ENCODE assay signal across 20 cellular contexts in the genomic region with DNA sequence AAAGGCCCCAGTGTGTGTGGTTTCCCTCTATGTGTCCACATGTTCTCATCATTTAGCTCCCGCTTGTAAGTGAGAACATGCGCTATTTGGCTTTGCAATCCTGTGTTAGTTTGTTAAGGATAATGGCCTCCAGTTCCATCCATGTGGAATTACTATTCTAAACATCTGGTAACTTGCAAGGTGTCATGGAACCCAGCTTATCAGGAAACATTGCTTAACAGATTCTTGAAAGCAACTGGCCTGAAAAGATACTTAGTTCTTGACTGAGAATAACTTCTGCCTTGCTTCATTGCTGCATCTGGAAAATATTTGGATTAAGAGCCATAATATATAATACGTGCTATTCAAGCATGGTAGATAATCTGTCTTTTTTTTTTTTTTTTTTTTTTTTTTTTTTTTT. TPM values are rescaled to one million over a fixed set of nuclear protein-coding genes. Genes with fewer than 3 reads are reported as not detected.
DNase-seq lines count a peak whose midpoint lies in the region; ATAC-seq, FAIRE-seq and TF ChIP-seq lines count a peak whose summit lies in the region.
"Had no signal": no experiment of that assay in that cellular context is flagged by ENCODE, and none has a peak within 500 bp of the region (broad histone marks: within the 10 kb centered on the region; RNA-seq: fewer than 3 reads in every experiment).

No MANE protein-coding gene starts in this region.

- no peak for TF ChIP-seq EP300 in K562 (IDR thresholded peaks at IDR 0.05; ENCODE audit: low read length)

- H3K27ac Mint-ChIP-seq in CD4-positive, alpha-beta T cell = peak overlapping the region; percentile 12
- peak overlapping the region in 6 of 10 donors; percentile 35 to 83 (median 45) for H3K27ac Mint-ChIP-seq in naive thymus-derived CD8-positive, alpha-beta T cell
- H3K27ac Mint-ChIP-seq: HFFc6 had no signal

- no peaks in the 10 kb centered on the region for H3K9me3 ChIP-seq in CD4-positive, alpha-beta T cell (ENCODE audit: control insufficient read depth, low read length)
- H3K9me3 ChIP-seq in HEK293 (ENCODE audit: control insufficient read depth, insufficient read depth, low read depth, low read length) (no peaks in the 10 kb centered on the region), K562 (replicated peaks; ENCODE audit: control insufficient read depth, insufficient read depth, low read depth, low read length) (no peaks in the 10 kb centered on the region), lower lobe of right lung (no peaks in the 10 kb centered on the region)
- H3K9me3 ChIP-seq: BE2C, MG63 had no signal

- H3K27me3 Mint-ChIP-seq in CD4-positive, alpha-beta T cell = no peaks in the 10 kb centered on the region
- H3K27me3 Mint-ChIP-seq in naive thymus-derived CD8-positive, alpha-beta T cell = no peaks in the 10 kb centered on the region

- TF ChIP-seq POLR2A in K562 (conservative IDR thresholded peaks at IDR 0.05) = no peak

- in situ Hi-C loops in K562 (cut with MboI) = no loop called here

- H3K36me3 ChIP-seq in HEK293 (ENCODE audit: control insufficient read depth in 2 of 2, insufficient read depth in 1 of 2, low read length in 2 of 2) (peaks cover 10 to 19% of the 10 kb centered on the region in 2 experiments), K562 (ENCODE audit: control insufficient read depth, insufficient read depth, low read length) (peaks cover 9% of the 10 kb centered on the region; the same call in 1 of the 3 replicates), lower lobe of right lung (peaks cover 10% of the 10 kb centered on the region)

- CTCF ChIA-PET in CD4-positive, alpha-beta T cell (lab: Charles Lee) = interaction anchor here (0.9 kb wide), 1 partner anchor 35 kb away, joined by 3 read pairs; no protein-coding TSS in a partner anchor
- CTCF ChIA-PET in HEK293 (lab: Yijun Ruan, JAX) (interaction anchor here (0.7 kb wide), 1 partner anchor 81 kb away, joined by 3 read pairs; no protein-coding TSS in a partner anchor), K562 (lab: Yijun Ruan, JAX; ENCODE audit: low intra/inter-chr PET ratio) (no interaction called here)

- no peaks in the 10 kb centered on the region for H3K9me1 ChIP-seq in K562 (ENCODE audit: control insufficient read depth, insufficient read depth, low read length)

- no peak for DNase-seq in CD4-positive, alpha-beta T cell
- DNase-seq in K562 (ENCODE audit: extremely low read depth in 1 of 4, low spot score in 3 of 4) (no peak), activated T-cell treated with anti-CD3 and anti-CD28 coated beads for 4 hours (no peak), globus pallidus (ENCODE audit: low spot score) (no peak), lower lobe of right lung (no peak)
- no peak for DNase-seq in naive thymus-derived CD8-positive, alpha-beta T cell
- DNase-seq: BE2C, GDM1, HFFc6, Karpas-422, MG63, NCI-H1092 treated with DMSO at 0.1 percent for 48 hours, NCI-H345, NCI-H69, RPMI8226, SIG-M5 had no signal

- ATAC-seq in CD4-positive, alpha-beta T cell (ENCODE audit: poor library complexity) = no peak
- ATAC-seq in K562 = no peak
- ATAC-seq in naive thymus-derived CD8-positive, alpha-beta T cell = no peak
- ATAC-seq in lower lobe of right lung = no peak
- ATAC-seq: GM12878 had no signal

- POLR2A ChIA-PET in CD4-positive, alpha-beta T cell (lab: Charles Lee) = no interaction called here
- POLR2A ChIA-PET in HEK293 (lab: Yijun Ruan, JAX) = no interaction called here
- POLR2A ChIA-PET in K562 (lab: Yijun Ruan, JAX) = no interaction called here
- POLR2A ChIA-PET in naive thymus-derived CD8-positive, alpha-beta T cell (lab: Charles Lee) = interaction anchor here (0.8 kb wide), 1 partner anchor 27 kb away, joined by 3 read pairs; no protein-coding TSS in a partner anchor

- peaks cover 70% of the 10 kb centered on the region for H3K79me2 ChIP-seq in K562 (ENCODE audit: control insufficient read depth, insufficient read depth, low read length)

- 96% methylated on average over 2 of the region's 3 CpGs for WGBS in K562 (ENCODE audit: insufficient coverage, low coverage, missing lambda C conversion rate)

- H4K20me1 ChIP-seq in K562 (replicated peaks; ENCODE audit: control insufficient read depth, insufficient read depth, low read length) = peaks cover 10% of the 10 kb centered on the region

- TF ChIP-seq CTCF in CD4-positive, alpha-beta T cell (IDR thresholded peaks at IDR 0.05) = no peak
- TF ChIP-seq CTCF in HEK293 (tag by site-specific recombination; IDR thresholded peaks at IDR 0.05) = no peak
- TF ChIP-seq CTCF in K562 (IDR thresholded peaks at IDR 0.05 in 2 of 3, conservative IDR thresholded peaks at IDR 0.05 in 1 of 3; ENCODE audit: insufficient read depth in 2 of 3, low read depth in 1 of 3, low read length in 3 of 3) = no peak
- no peak for TF ChIP-seq CTCF in lower lobe of right lung (IDR thresholded peaks at IDR 0.05)

- H3K4me1 Mint-ChIP-seq in CD4-positive, alpha-beta T cell (ENCODE audit: low read depth) = peaks cover 64% of the 10 kb centered on the region
- peaks cover 24 to 81% (median 60%) of the 10 kb centered on the region in 4 donors for H3K4me1 Mint-ChIP-seq in naive thymus-derived CD8-positive, alpha-beta T cell

- H3K4me1 ChIP-seq in HEK293 (ENCODE audit: control insufficient read depth, insufficient read depth, low read length) = 0 out of 2 replicates have a peak, but pooled peaks cover 3% of the 10 kb centered on the region
- H3K4me1 ChIP-seq in K562 (replicated peaks in 1 of 2; ENCODE audit: control insufficient read depth in 2 of 2, insufficient read depth in 2 of 2, low read length in 2 of 2) = peaks cover 5 to 8% of the 10 kb centered on the region in 2 experiments; a peak in 3 of 5 replicates
- peaks cover 61% of the 10 kb centered on the region for H3K4me1 ChIP-seq in lower lobe of right lung
- H3K4me1 ChIP-seq: BE2C had no signal

- FAIRE-seq in K562 (lab: Jason Lieb, UNC) = no peak
- FAIRE-seq: GM12878, GM18507, H1 had no signal

- no peak overlapping the region for H3K4me3 ChIP-seq in HEK293 (ENCODE audit: low read depth, low read length)
- no peak overlapping the region for H3K4me3 ChIP-seq in K562
- H3K4me3 ChIP-seq in lower lobe of right lung = no peak overlapping the region
- H3K4me3 ChIP-seq: GM12878, MG63 had no signal

- no peak overlapping the region for H3K9ac ChIP-seq in K562 (ENCODE audit: insufficient read depth in 1 of 2, low read depth in 2 of 2, low read length in 2 of 2)

- H2AFZ ChIP-seq in K562 (ENCODE audit: low read depth, low read length) = no peak overlapping the region

- intact Hi-C loops in CD4-positive, alpha-beta T cell (cut with DNase I, micrococcal nuclease) = no loop called here
- intact Hi-C loops in K562 (cut with micrococcal nuclease) = no loop called here
- intact Hi-C loops in lower lobe of right lung (cut with DNase I) = no loop called here

- H3K27me3 ChIP-seq in CD4-positive, alpha-beta T cell (ENCODE audit: control insufficient read depth, insufficient read depth, low read length) = no peaks in the 10 kb centered on the region
- H3K27me3 ChIP-seq in K562 (ENCODE audit: control insufficient read depth in 2 of 2, insufficient read depth in 2 of 2, low read length in 2 of 2) (no peaks in the 10 kb centered on the region), lower lobe of right lung (ENCODE audit: low read depth) (no peaks in the 10 kb centered on the region)
- H3K27me3 ChIP-seq: BE2C, MG63 had no signal

- BruUV-seq in K562 (replicated peaks; lab: Mats Ljungman, UMichigan) = no TSS peak

- H3K4me3 Mint-ChIP-seq in CD4-positive, alpha-beta T cell = peak overlapping the region; percentile 1
- peak overlapping the region in 3 of 10 donors; percentile 4 to 64 (median 16) for H3K4me3 Mint-ChIP-seq in naive thymus-derived CD8-positive, alpha-beta T cell
- H3K4me3 Mint-ChIP-seq: HFFc6 had no signal

- H3K9me3 Mint-ChIP-seq in CD4-positive, alpha-beta T cell = no peaks in the 10 kb centered on the region
- H3K9me3 Mint-ChIP-seq in naive thymus-derived CD8-positive, alpha-beta T cell = peaks cover 0 to 3% (median 0%) of the 10 kb centered on the region in 9 donors

- no peak overlapping the region for H3K27ac ChIP-seq in CD4-positive, alpha-beta T cell (ENCODE audit: low read depth, low read length)
- no peak overlapping the region for H3K27ac ChIP-seq in HEK293 (ENCODE audit: extremely low read depth, low read depth, low read length)
- H3K27ac ChIP-seq in K562 (ENCODE audit: extremely low read depth, low read depth, low read length) = no peak overlapping the region
- no peak overlapping the region for H3K27ac ChIP-seq in lower lobe of right lung

- no peak overlapping the region for H3K4me2 ChIP-seq in K562 (ENCODE audit: insufficient read depth, low read length)

- no peak for TF ChIP-seq RAD21 in K562 (CRISPR knock-in tag; conservative IDR thresholded peaks at IDR 0.05 in 1 of 2, IDR thresholded peaks at IDR 0.05 in 1 of 2)

- H3K36me3 Mint-ChIP-seq in CD4-positive, alpha-beta T cell (ENCODE audit: low read depth) = peaks cover 40% of the 10 kb centered on the region
- H3K36me3 Mint-ChIP-seq in naive thymus-derived CD8-positive, alpha-beta T cell = peaks cover 0 to 50% (median 9%) of the 10 kb centered on the region in 3 donors

TF ChIP-seq in HEK293, 187 proteins besides CTCF, POLR2A, EP300 and RAD21 (continues in another document):
- no peak for TF ChIP-seq REPIN1 (tag by site-specific recombination; IDR thresholded peaks at IDR 0.05; ENCODE audit: low read depth)

RNA-seq across cellular contexts. Expression of gene PAFAH1B1, which starts 27.8 kb away (rescaled TPM):
- total RNA-seq in CD4-positive, alpha-beta T cell = 100 to 1,000 TPM; 120 to 123 TPM
- 62.7 and 148 TPM in 2 replicates for total RNA-seq in K562 (2011; cell fraction: chromatin; rRNA removed; ENCODE audit: low replicate concordance)
- 24.2 and 29.3 TPM in 2 replicates for total RNA-seq in K562 (2011; cell fraction: nucleolus; rRNA removed)
- total RNA-seq in K562 (2011; cell fraction: nucleoplasm; rRNA removed) = 59.6 and 81.6 TPM in 2 replicates
- total RNA-seq in K562 (2014; rRNA removed) (23.8 and 32.6 TPM in 2 replicates), K562 (2014; rRNA removed; fragmentation: Illumina TruSeq; extraction: Trizol) (54.6 and 66.5 TPM in 2 replicates), K562 (2015; rRNA removed; fragmentation: Illumina TruSeq; extraction: Trizol) (45.0 and 48.2 TPM in 2 replicates), K562 (2021) (66.4 and 72.4 TPM in 2 replicates), lower lobe of right lung (129 TPM)
- polyA plus RNA-seq in K562 (2011; rRNA removed) (46.8 and 55.2 TPM in 2 replicates), K562 (2014; fragmentation: Illumina TruSeq; extraction: Trizol) (40.2 and 48.8 TPM in 2 replicates), K562 (2014; fragmentation: Nextera tagmentation; extraction: Ambion mirVana) (10 to 100 TPM; 32.1 to 37.3 TPM), K562 (2014; rRNA removed) (23.3 and 27.3 TPM in 2 replicates)
- polyA plus RNA-seq in K562 (2011; cell fraction: cytosol; rRNA removed) = 14.9 and 28.2 TPM in 2 replicates
- 28.5 and 44.1 TPM in 2 replicates for polyA plus RNA-seq in K562 (2011; cell fraction: nucleus; rRNA removed)
- 48.1 and 57.4 TPM in 2 replicates for polyA plus RNA-seq in K562 (2012)
- polyA minus RNA-seq in K562 (2011; rRNA and poly(A)+ RNA removed) = 64.6 and 80.0 TPM in 2 replicates
- 25.8 and 42.9 TPM in 2 replicates for polyA minus RNA-seq in K562 (2011; cell fraction: cytosol; rRNA and poly(A)+ RNA removed)
- 10.2 and 16.9 TPM in 2 replicates for polyA minus RNA-seq in K562 (2011; cell fraction: nucleus; rRNA and poly(A)+ RNA removed)
- 100 to 1,000 TPM; 153 to 170 TPM for total RNA-seq in naive thymus-derived CD8-positive, alpha-beta T cell
- 10 to 100 TPM; 10.5 to 12.5 (median 11.3) TPM for polyA plus RNA-seq in naive thymus-derived CD8-positive, alpha-beta T cell
